In genomic region chr10:61832866-61833481, GRCh38 we compare ENCODE assay signal across 17 cellular contexts.
DNase-seq lines count a peak whose midpoint lies in the region; ATAC-seq and TF ChIP-seq lines count a peak whose summit lies in the region.
"Had no signal": no experiment of that assay in that cellular context is flagged by ENCODE, and none has a peak within 500 bp of the region (broad histone marks: within the 10 kb centered on the region; RNA-seq: fewer than 3 reads in every experiment).

No MANE protein-coding gene starts in this region.

- POLR2A ChIA-PET in BJ (lab: Charles Lee): no interaction called here

- no peak overlapping the region for H3K4me3 ChIP-seq in BJ (ENCODE audit: low read depth, low read length)
- no peak overlapping the region for H3K4me3 ChIP-seq in foreskin fibroblast (ENCODE audit: low read depth in 1 of 2, low read length in 2 of 2)
- H3K4me3 ChIP-seq: breast epithelium, psoas muscle had no signal

- CTCF ChIA-PET in BJ (lab: Yijun Ruan, JAX): interaction anchor here (0.6 to 4.1 kb wide), 2 partner anchors 59 to 82 kb away, joined by 3 to 23 read pairs; no protein-coding TSS in a partner anchor

- no peaks in the 10 kb centered on the region for H3K27me3 ChIP-seq in BJ (ENCODE audit: control insufficient read depth, insufficient read depth, low read length)
- H3K27me3 ChIP-seq: breast epithelium had no signal

- ATAC-seq in HG02642 (IDR thresholded peaks at IDR 0.05; ENCODE audit: poor library complexity, unreplicated experiment): no peak
- no peak for ATAC-seq in HG02623 (IDR thresholded peaks at IDR 0.05; ENCODE audit: unreplicated experiment)
- ATAC-seq: psoas muscle had no signal

- H3K36me3 ChIP-seq in BJ (ENCODE audit: control insufficient read depth, insufficient read depth, low read length): no peaks in the 10 kb centered on the region
- H3K36me3 ChIP-seq: breast epithelium had no signal

- TF ChIP-seq CTCF in BJ (IDR thresholded peaks at IDR 0.05; ENCODE audit: insufficient read depth, low read depth, low read length) (no peak), foreskin fibroblast (IDR thresholded peaks at IDR 0.05; ENCODE audit: low read depth, low read length) (no peak)

- peak; percentile 50 for DNase-seq in BJ (ENCODE audit: low read depth)
- DNase-seq in LHCN-M2 (ENCODE audit: low read depth): peak; percentile 36
- DNase-seq in astrocyte of the hippocampus (ENCODE audit: low read depth, low spot score): peak; percentile 26
- peak; percentile 32 to 52 for DNase-seq in foreskin fibroblast
- DNase-seq in activated T-cell treated with anti-CD3 and anti-CD28 coated beads for 4 hours: no peak
- no peak for DNase-seq in DMS153 (lab: John Stamatoyannopoulos, UW)
- DNase-seq: activated CD4-positive, CD25-positive, alpha-beta regulatory T cell treated with anti-CD3 and anti-CD28 coated beads, Interleukin-2, amount 50 U/mL, for 72 hours; activated naive CD8-positive, alpha-beta T cell treated with anti-CD3 and anti-CD28 coated beads for 36 hours; CD4-positive, alpha-beta T cell; DMS79 treated with DMSO at 0.1 percent for 48 hours; left colon; nephron progenitor cell; psoas muscle; T1000 had no signal

Comparison
In these comparisons a context has a peak if more than half of its experiments do, and no peak if none do; other contexts are left out.
1. DNase-seq: peak in BJ (single experiment), LHCN-M2 (single experiment), astrocyte of the hippocampus (single experiment) and foreskin fibroblast (2 of 2); none in activated T-cell treated with anti-CD3 and anti-CD28 coated beads for 4 hours (single experiment) and DMS153 (single experiment).